8 cellular contexts compared by ENCODE assay signal in the genomic region with DNA sequence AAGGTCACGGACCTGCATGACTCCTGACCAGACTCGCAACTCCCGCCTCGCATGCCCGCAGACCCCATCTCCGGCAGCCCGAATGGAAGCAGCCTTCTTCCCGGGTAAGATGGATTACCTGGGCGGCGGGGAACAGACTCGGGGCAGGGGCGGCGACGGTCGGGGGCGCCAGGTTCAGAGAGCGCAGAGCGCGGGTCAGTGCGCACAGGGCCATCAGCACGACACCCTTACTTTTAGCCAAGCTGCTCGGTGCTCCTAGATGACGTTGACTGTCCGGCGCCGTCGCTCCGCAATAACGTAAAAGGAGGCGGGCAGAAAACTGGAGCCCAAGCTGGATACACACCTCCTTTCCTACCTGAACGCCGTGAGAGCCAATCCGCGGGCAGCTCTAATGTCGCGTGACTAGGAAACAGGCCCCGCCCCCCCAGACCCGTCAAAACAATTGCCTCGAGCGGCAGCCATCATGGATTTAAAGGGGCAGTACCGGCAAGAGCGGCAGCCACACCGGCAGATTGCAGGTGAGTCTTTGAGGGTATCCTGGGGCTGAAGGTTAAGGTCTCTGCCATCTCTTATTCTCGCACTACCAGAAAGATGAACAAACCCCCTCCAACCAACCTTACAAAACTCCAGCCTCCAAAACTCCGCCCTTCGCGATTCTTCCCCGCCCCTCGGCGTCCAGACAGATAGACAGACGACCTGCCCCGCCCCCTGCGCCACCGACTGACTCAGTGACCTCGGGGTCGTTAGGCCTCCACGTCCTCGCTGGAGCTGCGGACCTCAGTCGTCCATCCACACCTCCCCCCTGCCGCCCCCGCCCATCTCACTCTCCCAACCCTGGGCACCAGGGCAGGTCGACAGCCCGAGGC. TPM values are rescaled to one million over a fixed set of nuclear protein-coding genes. Genes with fewer than 3 reads are reported as not detected.
DNase-seq lines count a peak whose midpoint lies in the region; ATAC-seq and TF ChIP-seq lines count a peak whose summit lies in the region.

Gene KLC4, plus strand, starts transcription at position 464 of the 866 bp plus-strand sequence. CDS start 1,705 bp downstream, outside the sequence.
Gene MRPL2, minus strand, starts transcription at position 267 of the 866 bp plus-strand sequence. Its CDS starts 53 bp downstream, at position 214.

- H3K4me3 Mint-ChIP-seq in progenitor cell of endocrine pancreas (ENCODE audit: low read depth): peak within 1 kb of the TSS; percentile 98

- peaks cover 24% of the 10 kb centered on the region for H3K4me1 Mint-ChIP-seq in progenitor cell of endocrine pancreas (ENCODE audit: low read depth)

- no peaks in the 10 kb centered on the region for H3K27me3 ChIP-seq in left ventricle myocardium inferior (ENCODE audit: low read depth)

- peak; percentile 100 for DNase-seq in GM13976 (ENCODE audit: low spot score)
- DNase-seq in NCI-H146 treated with DMSO at 0.1 percent for 48 hours (lab: John Stamatoyannopoulos, UW; ENCODE audit: unreplicated experiment): peak; percentile 100
- DNase-seq in amygdala (lab: John Stamatoyannopoulos, UW): peak; percentile 92 to 100 (median 98)
- DNase-seq in left ventricle myocardium inferior: peak; percentile 99
- DNase-seq in progenitor cell of endocrine pancreas (ENCODE audit: low spot score, unreplicated experiment): peak; percentile 92
- peak; percentile 98 for DNase-seq in ureter (ENCODE audit: low spot score)

- no peaks in the 10 kb centered on the region for H3K9me3 Mint-ChIP-seq in progenitor cell of endocrine pancreas (ENCODE audit: low read depth)

- peaks cover 41% of the 10 kb centered on the region for H3K4me1 ChIP-seq in left ventricle myocardium inferior

- TF ChIP-seq CTCF in GM13976 (IDR thresholded peaks at IDR 0.05; ENCODE audit: borderline replicate concordance, control extremely low read depth, extremely low read depth, insufficient read depth, missing control alignments) (no peak), left ventricle myocardium inferior (IDR thresholded peaks at IDR 0.05; ENCODE audit: borderline replicate concordance) (no peak), progenitor cell of endocrine pancreas (IDR thresholded peaks at IDR 0.05; ENCODE audit: unreplicated experiment) (no peak)

- ATAC-seq in HG02870 (IDR thresholded peaks at IDR 0.05; ENCODE audit: unreplicated experiment): peak; percentile 90

- H3K27ac ChIP-seq in left ventricle myocardium inferior (replicated peaks): peak within 1 kb of the TSS; percentile 93

- intact Hi-C loops in T-helper 1 cell treated with Interleukin-12 subunit alpha and Interleukin-12 subunit beta and Interleukin-4 antibody, amounts not matched to agents 30 ng/mL and 1 ng/mL, for 36 hours (cut with micrococcal nuclease): loop anchor here (1.0 to 10.0 kb wide), 21 partner anchors 11 to 1324 kb away; partner anchors contain the start of genes ABCC10, CNPY3, GTPBP2 and HSP90AB1
- intact Hi-C loops in left ventricle myocardium inferior (cut with micrococcal nuclease): no loop called here

- H3K36me3 ChIP-seq in left ventricle myocardium inferior: peaks cover 53% of the 10 kb centered on the region

- H3K9me3 ChIP-seq in left ventricle myocardium inferior (replicated peaks): no peaks in the 10 kb centered on the region

- in situ Hi-C loops in GM13976 (cut with MboI; ENCODE audit: low sequenced_read_pairs, unreplicated experiment): no loop called here

- peak within 1 kb of the TSS; percentile 82 for H3K4me3 ChIP-seq in left ventricle myocardium inferior

- H3K36me3 Mint-ChIP-seq in progenitor cell of endocrine pancreas (ENCODE audit: insufficient read depth): peaks cover 5% of the 10 kb centered on the region

- H3K27ac Mint-ChIP-seq in progenitor cell of endocrine pancreas: peak within 1 kb of the TSS; percentile 99

- H3K27me3 Mint-ChIP-seq in progenitor cell of endocrine pancreas: no peaks in the 10 kb centered on the region

RNA-seq across cellular contexts. Expression of gene KLC4, which starts in this region (rescaled TPM):
- total RNA-seq in T-helper 1 cell treated with Interleukin-12 subunit alpha and Interleukin-12 subunit beta and Interleukin-4 antibody, amounts not matched to agents 30 ng/mL and 1 ng/mL, for 36 hours: 16.1 and 17.6 TPM in 2 replicates
- total RNA-seq in left ventricle myocardium inferior: 36.1 TPM
- 71.9 and 73.8 TPM in 2 replicates for total RNA-seq in progenitor cell of endocrine pancreas
- total RNA-seq in ureter: 23.8 TPM

RNA-seq across cellular contexts. Expression of gene MRPL2, which starts in this region (rescaled TPM):
- total RNA-seq in T-helper 1 cell treated with Interleukin-12 subunit alpha and Interleukin-12 subunit beta and Interleukin-4 antibody, amounts not matched to agents 30 ng/mL and 1 ng/mL, for 36 hours: 52.2 and 54.6 TPM in 2 replicates
- total RNA-seq in left ventricle myocardium inferior (94.9 TPM), progenitor cell of endocrine pancreas (45.2 and 52.2 TPM in 2 replicates), ureter (33.0 TPM)

Comparison
In these comparisons a context has a peak if more than half of its experiments do, and no peak if none do; other contexts are left out.
1. Peak in every context shown above with its lines: DNase-seq, ATAC-seq, H3K4me3 ChIP-seq and H3K27ac ChIP-seq.